Comparison of ENCODE assay signal across 15 cellular contexts in genomic region chr14:40870252-40870651, GRCh38.
DNase-seq lines count a peak whose midpoint lies in the region; ATAC-seq and TF ChIP-seq lines count a peak whose summit lies in the region.
"Had no signal": no experiment of that assay in that cellular context is flagged by ENCODE, and none has a peak within 500 bp of the region (broad histone marks: within the 10 kb centered on the region; RNA-seq: fewer than 3 reads in every experiment).

No MANE protein-coding gene starts in this region.

- peak; percentile 46 for TF ChIP-seq CTCF in osteocyte (IDR thresholded peaks at IDR 0.05)

- no peak for ATAC-seq in HG02642 (IDR thresholded peaks at IDR 0.05; ENCODE audit: poor library complexity, unreplicated experiment)
- ATAC-seq: right cardiac atrium had no signal

- no peak for TF ChIP-seq EP300 in Ishikawa (IDR thresholded peaks at IDR 0.05; ENCODE audit: borderline replicate concordance)

- no peaks in the 10 kb centered on the region for H3K36me3 Mint-ChIP-seq in osteocyte (ENCODE audit: unreplicated experiment)

- H3K4me1 Mint-ChIP-seq in osteocyte (ENCODE audit: unreplicated experiment): no peaks in the 10 kb centered on the region

- no peak overlapping the region for H3K27ac Mint-ChIP-seq in osteocyte (ENCODE audit: unreplicated experiment)
- H3K27ac Mint-ChIP-seq: activated T-helper 2 cell treated with anti-CD3 and anti-CD28 coated beads, Interferon-gamma antibody, Interleukin-2, Interleukin-4, amounts not matched to agents 10 μg/mL and 5 μg/mL and 100 μg/mL, durations not matched to agents 14 hours and 24 hours and 36 hours had no signal

- H3K4me3 Mint-ChIP-seq in osteocyte (ENCODE audit: unreplicated experiment): no peak overlapping the region

- peaks cover 9% of the 10 kb centered on the region for H3K9me3 Mint-ChIP-seq in osteocyte (ENCODE audit: unreplicated experiment)

- DNase-seq in NCI-H510A treated with DMSO at 0.1 percent for 48 hours (lab: John Stamatoyannopoulos, UW) (peak; percentile 6), NCI-H510A (lab: John Stamatoyannopoulos, UW) (no peak), RKO (ENCODE audit: low spot score) (peak; percentile 43), osteocyte (ENCODE audit: extremely low spot score, unreplicated experiment) (no peak), activated gamma-delta T cell treated with Interleukin-2 at 50 U/mL for 16 hours (no peak)
- DNase-seq in activated CD4-positive, alpha-beta T cell treated with anti-CD3 and anti-CD28 coated beads, Interleukin-2, amount 50 U/mL, for 1 hour: no peak
- DNase-seq: caudate nucleus; effector CD8-positive, alpha-beta T cell; MM.1S; right cardiac atrium; T-helper 1 cell; uterus had no signal

- no peaks in the 10 kb centered on the region for H3K27me3 Mint-ChIP-seq in osteocyte (ENCODE audit: unreplicated experiment)

- peak; percentile 13; the same call in 1 of the 2 replicates for TF ChIP-seq RAD21 in Ishikawa (IDR thresholded peaks at IDR 0.05; ENCODE audit: low read depth)

TF ChIP-seq in Ishikawa, 13 proteins besides CTCF, POLR2A, EP300 and RAD21:
- TF ChIP-seq NFIC (IDR thresholded peaks at IDR 0.05) (no peak), REST (IDR thresholded peaks at IDR 0.05; ENCODE audit: low read depth) (no peak), TAF1 (IDR thresholded peaks at IDR 0.05; ENCODE audit: low read depth) (no peak), FOXM1 (IDR thresholded peaks at IDR 0.05; ENCODE audit: borderline replicate concordance, low read depth) (no peak), USF1 (IDR thresholded peaks at IDR 0.05) (no peak), ZBTB7A (IDR thresholded peaks at IDR 0.05; ENCODE audit: low read depth) (no peak), YY1 (IDR thresholded peaks at IDR 0.05; ENCODE audit: low read depth) (no peak), TEAD4 (IDR thresholded peaks at IDR 0.05) (no peak), CEBPB (IDR thresholded peaks at IDR 0.05) (no peak), CREB1 (IDR thresholded peaks at IDR 0.05; ENCODE audit: low read depth) (no peak), TCF12 (IDR thresholded peaks at IDR 0.05; ENCODE audit: low read depth) (no peak), EGR1 (IDR thresholded peaks at IDR 0.05) (no peak)
- TF ChIP-seq, protein P1, sequence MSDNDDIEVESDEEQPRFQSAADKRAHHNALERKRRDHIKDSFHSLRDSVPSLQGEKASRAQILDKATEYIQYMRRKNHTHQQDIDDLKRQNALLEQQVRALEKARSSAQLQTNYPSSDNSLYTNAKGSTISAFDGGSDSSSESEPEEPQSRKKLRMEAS (IDR thresholded peaks at IDR 0.05): no peak

Comparison
In these comparisons a context has a peak if more than half of its experiments do, and no peak if none do; other contexts are left out.
1. DNase-seq: peak in NCI-H510A treated with DMSO at 0.1 percent for 48 hours (single experiment) and RKO (single experiment); none in NCI-H510A (single experiment), osteocyte (single experiment), activated CD4-positive, alpha-beta T cell treated with anti-CD3 and anti-CD28 coated beads, Interleukin-2, amount 50 U/mL, for 1 hour (single experiment) and activated gamma-delta T cell treated with Interleukin-2 at 50 U/mL for 16 hours (single experiment).